13 cellular contexts compared by ENCODE assay signal in genomic region chr4:114005569-114006442, GRCh38. TPM values are rescaled to one million over a fixed set of nuclear protein-coding genes. Genes with fewer than 3 reads are reported as not detected.
DNase-seq lines count a peak whose midpoint lies in the region; ATAC-seq and TF ChIP-seq lines count a peak whose summit lies in the region.
"Had no signal": no experiment of that assay in that cellular context is flagged by ENCODE, and none has a peak within 500 bp of the region (broad histone marks: within the 10 kb centered on the region; RNA-seq: fewer than 3 reads in every experiment).

No MANE protein-coding gene starts in this region.

- peaks cover 23% of the 10 kb centered on the region for H3K4me1 ChIP-seq in CD4-positive, alpha-beta memory T cell (ENCODE audit: insufficient read depth, low read length)
- peaks cover 19% of the 10 kb centered on the region for H3K4me1 ChIP-seq in PC-3 (ENCODE audit: insufficient read depth, low read length)
- peaks cover 5 to 12% (median 9%) of the 10 kb centered on the region in 4 donors for H3K4me1 ChIP-seq in liver (ENCODE audit: control insufficient read depth in 4 of 4, insufficient read depth in 4 of 4, low read length in 3 of 4)
- no peaks in the 10 kb centered on the region for H3K4me1 ChIP-seq in Peyer's patch

- peaks cover 0 to 7% (median under 1%) of the 10 kb centered on the region in 8 donors for H3K9me3 Mint-ChIP-seq in CD4-positive, alpha-beta memory T cell

- DNase-seq in CD4-positive, alpha-beta memory T cell = peak; percentile 29 to 53 (median 49)
- DNase-seq in PC-3 (peak; percentile 80), dermis blood vessel endothelial cell (peak; percentile 78), Peyer's patch (no peak), NCI-H146 (lab: John Stamatoyannopoulos, UW) (no peak), erythroblast (lab: John Stamatoyannopoulos, UW) (no peak), amniotic stem cell (lab: John Stamatoyannopoulos, UW) (no peak)
- DNase-seq: activated CD8-positive, alpha-beta memory T cell treated with anti-CD3 and anti-CD28 coated beads, Interleukin-2, amount 10 ng/mL, durations not matched to agents 7 days and 5 days; caudate nucleus; naive B cell; NCI-H510A treated with DMSO at 0.1 percent for 48 hours had no signal

- H3K36me3 Mint-ChIP-seq in CD4-positive, alpha-beta memory T cell = no peaks in the 10 kb centered on the region
- H3K36me3 Mint-ChIP-seq: activated CD8-positive, alpha-beta memory T cell treated with anti-CD3 and anti-CD28 coated beads, Interleukin-2, amount 10 ng/mL, durations not matched to agents 7 days and 5 days; naive B cell had no signal

- no peak overlapping the region for H2AFZ ChIP-seq in PC-3 (ENCODE audit: low read length)

- H3K9ac ChIP-seq in PC-3 (ENCODE audit: low read length) (peak overlapping the region; percentile 9; the same call in 1 of the 2 replicates), liver (ENCODE audit: low read depth in 1 of 2, low read length in 2 of 2) (no peak overlapping the region)

- whole genome bisulfite sequencing in liver = 74% methylated on average over 4 of the region's 4 CpGs

- intact Hi-C loops in CD4-positive, alpha-beta memory T cell (cut with micrococcal nuclease) = no loop called here
- intact Hi-C loops in PC-3 (cut with micrococcal nuclease) = loop anchor here (1.0 kb wide), 1 partner anchor 372 kb away; no protein-coding TSS in a partner anchor

- H4K20me1 ChIP-seq in PC-3 (ENCODE audit: low read length) = no peaks in the 10 kb centered on the region

- peak overlapping the region; percentile 66 for H3K4me2 ChIP-seq in PC-3 (ENCODE audit: low read length)

- H3F3A ChIP-seq in PC-3 (ENCODE audit: low read length, unreplicated experiment) = peaks cover 4% of the 10 kb centered on the region

- peak; percentile 95 for ATAC-seq in PC-3
- ATAC-seq: activated CD8-positive, alpha-beta memory T cell treated with anti-CD3 and anti-CD28 coated beads, Interleukin-2, amount 10 ng/mL, durations not matched to agents 7 days and 5 days had no signal

- no peaks in the 10 kb centered on the region for H3K36me3 ChIP-seq in CD4-positive, alpha-beta memory T cell (ENCODE audit: insufficient read depth, low read length)
- H3K36me3 ChIP-seq in PC-3 (ENCODE audit: low read depth, low read length) (no peaks in the 10 kb centered on the region), liver (ENCODE audit: control insufficient read depth in 4 of 4, insufficient read depth in 3 of 4, low read depth in 1 of 4, low read length in 3 of 4) (no peaks in the 10 kb centered on the region), Peyer's patch (no peaks in the 10 kb centered on the region)

- peak overlapping the region; percentile 36 to 86 (median 65) for H3K27ac Mint-ChIP-seq in CD4-positive, alpha-beta memory T cell
- H3K27ac Mint-ChIP-seq: activated CD8-positive, alpha-beta memory T cell treated with anti-CD3 and anti-CD28 coated beads, Interleukin-2, amount 10 ng/mL, durations not matched to agents 7 days and 5 days; naive B cell; stimulated activated naive CD8-positive, alpha-beta T cell treated with anti-CD3 and anti-CD28 coated beads, Interleukin-15, Interleukin-2, amounts not matched to agents 100 ng/mL and 50 ng/mL, for 24 hours had no signal

- TF ChIP-seq POLR2A in Peyer's patch (IDR thresholded peaks at IDR 0.05) = no peak
- no peak for TF ChIP-seq POLR2A in erythroblast (IDR thresholded peaks at IDR 0.05; ENCODE audit: low read length)

- CTCF ChIA-PET in CD4-positive, alpha-beta memory T cell (lab: Charles Lee; ENCODE audit: partially characterized antibody) = no interaction called here
- CTCF ChIA-PET in PC-3 (lab: Charles Lee) = no interaction called here

- H3K4me3 Mint-ChIP-seq in CD4-positive, alpha-beta memory T cell = peak overlapping the region in 7 of 8 donors; percentile 45 to 70 (median 59)

- TF ChIP-seq CTCF in PC-3 (conservative IDR thresholded peaks at IDR 0.05; ENCODE audit: low read depth, low read length) = no peak
- TF ChIP-seq CTCF in liver (IDR thresholded peaks at IDR 0.05; ENCODE audit: low read depth, low read length, missing input control) = no peak
- no peak for TF ChIP-seq CTCF in Peyer's patch (IDR thresholded peaks at IDR 0.05)

- H3K9me3 ChIP-seq in CD4-positive, alpha-beta memory T cell (ENCODE audit: control insufficient read depth in 1 of 2, low read length in 2 of 2) = no peaks in the 10 kb centered on the region
- no peaks in the 10 kb centered on the region for H3K9me3 ChIP-seq in PC-3 (ENCODE audit: low read length)
- H3K9me3 ChIP-seq in liver (ENCODE audit: control insufficient read depth in 4 of 4, low read length in 3 of 4) = no peaks in the 10 kb centered on the region
- no peaks in the 10 kb centered on the region for H3K9me3 ChIP-seq in Peyer's patch

- H3K79me2 ChIP-seq in PC-3 (ENCODE audit: low read length) = no peaks in the 10 kb centered on the region

- peaks cover 0 to 1% of the 10 kb centered on the region in 2 donors for H3K27me3 Mint-ChIP-seq in CD4-positive, alpha-beta memory T cell

- no peaks in the 10 kb centered on the region for H3K9me2 ChIP-seq in PC-3 (replicated peaks; ENCODE audit: low read length)

- H3K4me1 Mint-ChIP-seq in CD4-positive, alpha-beta memory T cell = peaks cover 21 to 46% (median 30%) of the 10 kb centered on the region in 4 donors

- no peaks in the 10 kb centered on the region for H3K27me3 ChIP-seq in CD4-positive, alpha-beta memory T cell (ENCODE audit: insufficient read depth, low read length)
- H3K27me3 ChIP-seq in PC-3 (ENCODE audit: low read length) = no peaks in the 10 kb centered on the region
- no peaks in the 10 kb centered on the region for H3K27me3 ChIP-seq in liver (ENCODE audit: control insufficient read depth in 4 of 4, insufficient read depth in 4 of 4, low read length in 3 of 4)
- H3K27me3 ChIP-seq in Peyer's patch = no peaks in the 10 kb centered on the region

- peak overlapping the region; percentile 14 for H3K27ac ChIP-seq in CD4-positive, alpha-beta memory T cell (ENCODE audit: low read depth, low read length)
- H3K27ac ChIP-seq in PC-3 (ENCODE audit: low read length) = peak overlapping the region; percentile 75
- H3K27ac ChIP-seq in liver (ENCODE audit: low read depth in 1 of 2, low read length in 2 of 2) = peak overlapping the region in 1 of 2 donors; percentile 43
- H3K27ac ChIP-seq in Peyer's patch = no peak overlapping the region

- TF ChIP-seq RAD21 in liver (IDR thresholded peaks at IDR 0.05) = no peak

- BruUV-seq in PC-3 (replicated peaks; lab: Mats Ljungman, UMichigan) = no TSS peak

- POLR2A ChIA-PET in CD4-positive, alpha-beta memory T cell (lab: Charles Lee; ENCODE audit: partially characterized antibody) = interaction anchor here (0.5 kb wide), 1 partner anchor 40 kb away, joined by 3 read pairs; no protein-coding TSS in a partner anchor
- POLR2A ChIA-PET in PC-3 (lab: Charles Lee; ENCODE audit: unreplicated experiment) = interaction anchor here (0.6 kb wide), 2 partner anchors 272 to 878 kb away, joined by 3 to 6 read pairs; no protein-coding TSS in a partner anchor

- H3K4me3 ChIP-seq in CD4-positive, alpha-beta memory T cell (ENCODE audit: low read length in 2 of 2) = no peak overlapping the region
- no peak overlapping the region for H3K4me3 ChIP-seq in PC-3 (ENCODE audit: low read length)
- H3K4me3 ChIP-seq in liver (ENCODE audit: low read depth in 1 of 3, low read length in 3 of 3) = no peak overlapping the region
- no peak overlapping the region for H3K4me3 ChIP-seq in Peyer's patch

TF ChIP-seq in liver, 16 proteins besides CTCF, POLR2A, EP300 and RAD21:
- TF ChIP-seq SP1 (IDR thresholded peaks at IDR 0.05) = no peak
- TF ChIP-seq TAF1 (conservative IDR thresholded peaks at IDR 0.05) = no peak
- TF ChIP-seq ATF3 (IDR thresholded peaks at IDR 0.05) = no peak
- no peak for TF ChIP-seq JUND (IDR thresholded peaks at IDR 0.05)
- TF ChIP-seq HNF4A (conservative IDR thresholded peaks at IDR 0.05) = peak; percentile 25 to 49
- TF ChIP-seq NR2F2 (IDR thresholded peaks at IDR 0.05) = no peak
- no peak for TF ChIP-seq RXRA (IDR thresholded peaks at IDR 0.05)
- no peak for TF ChIP-seq YY1 (IDR thresholded peaks at IDR 0.05)
TF ChIP-seq in liver: peak in this region for 1.

RNA-seq across cellular contexts. Expression of gene ARSJ, which starts 26.4 kb away (rescaled TPM):
- total RNA-seq in CD4-positive, alpha-beta memory T cell = under 1 TPM; 0.15 to 0.17 TPM
- polyA plus RNA-seq in CD4-positive, alpha-beta memory T cell = under 1 TPM in 1 of 2 donors, not detected in 1; 0.15 TPM
- total RNA-seq in PC-3 (2014; rRNA removed) (16.4 and 19.1 TPM in 2 replicates), dermis blood vessel endothelial cell (26.2 and 26.8 TPM in 2 replicates), liver (1 to 10 TPM in 1 of 2 donors, under 1 TPM in 1; 0.56 to 1.8 TPM), Peyer's patch (1 to 10 TPM; 1.0 to 3.3 (median 1.4) TPM)
- under 1 TPM; 0.94 to 0.95 TPM for polyA plus RNA-seq in liver
- total RNA-seq: activated CD8-positive, alpha-beta memory T cell treated with anti-CD3 and anti-CD28 coated beads, Interleukin-2, amount 10 ng/mL, durations not matched to agents 7 days and 5 days had no signal

Comparison
In these comparisons a context has a peak if more than half of its experiments do, and no peak if none do; other contexts are left out.
1. DNase-seq: peak in CD4-positive, alpha-beta memory T cell (5 of 5), PC-3 (single experiment) and dermis blood vessel endothelial cell (single experiment); none in Peyer's patch (0 of 3), NCI-H146 (single experiment), erythroblast (0 of 2) and amniotic stem cell (single experiment).
2. H3K27ac ChIP-seq: peak in CD4-positive, alpha-beta memory T cell (single experiment) and PC-3 (single experiment); none in Peyer's patch (0 of 4).